28 cellular contexts compared by ENCODE assay signal in the genomic region with DNA sequence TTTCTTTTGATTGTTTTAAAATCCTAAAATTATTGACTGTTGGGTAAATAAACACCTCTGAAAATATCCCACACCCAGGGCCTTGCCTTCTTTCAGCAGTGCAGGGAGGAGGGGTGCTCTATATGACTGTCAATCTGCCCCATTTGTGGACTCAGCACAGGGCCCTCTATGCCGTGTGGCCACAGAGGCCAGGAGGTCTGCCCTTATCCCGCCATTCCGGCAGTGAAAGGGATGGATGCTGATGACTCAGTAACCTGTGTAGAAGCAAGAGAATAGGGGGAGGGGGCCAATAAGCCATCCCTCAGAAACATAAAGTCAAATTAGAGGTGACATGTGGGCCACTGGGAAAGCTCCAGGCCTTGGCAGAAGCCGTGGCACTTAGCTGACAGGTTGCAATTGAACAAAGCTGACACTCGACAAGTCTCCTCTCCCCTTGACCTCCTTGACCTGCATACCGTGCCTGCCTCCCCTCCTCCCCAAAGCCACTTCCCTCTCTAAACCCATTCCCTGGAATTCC.
DNase-seq lines count a peak whose midpoint lies in the region; ATAC-seq, FAIRE-seq and TF ChIP-seq lines count a peak whose summit lies in the region.
"Had no signal": no experiment of that assay in that cellular context is flagged by ENCODE, and none has a peak within 500 bp of the region (broad histone marks: within the 10 kb centered on the region; RNA-seq: fewer than 3 reads in every experiment).

No MANE protein-coding gene starts in this region.

- H3K4me3 Mint-ChIP-seq in neural progenitor cell = no peak overlapping the region
- H3K4me3 Mint-ChIP-seq: B cell; CD8-positive, alpha-beta T cell had no signal

- ATAC-seq in omental fat pad (ENCODE audit: low FRiP score) = no peak
- ATAC-seq: CD8-positive, alpha-beta T cell; HCT116; PC-3 had no signal

- no peaks in the 10 kb centered on the region for H3K36me3 Mint-ChIP-seq in neural progenitor cell
- H3K36me3 Mint-ChIP-seq: CD8-positive, alpha-beta T cell had no signal

- peak overlapping the region; percentile 22 for H3K4me2 ChIP-seq in neural progenitor cell

- H3K4me1 ChIP-seq in neural progenitor cell = peaks cover 46% of the 10 kb centered on the region

- DNase-seq in RCC 7860 (ENCODE audit: low spot score) = peak; percentile 50
- DNase-seq in astrocyte of the hippocampus (ENCODE audit: low read depth, low spot score) = peak; percentile 25
- DNase-seq in neural progenitor cell (ENCODE audit: low spot score) = peak; percentile 33
- DNase-seq in omental fat pad (ENCODE audit: low spot score) = no peak
- DNase-seq in DMS114 treated with DMSO at 0.1 percent for 48 hours (lab: John Stamatoyannopoulos, UW; ENCODE audit: unreplicated experiment) = no peak
- DNase-seq in stimulated activated CD4-positive, alpha-beta T cell treated with anti-CD3 and anti-CD28 coated beads, Interleukin-1b, Interleukin-23, amount 100 ng/mL, for 48 hours = no peak
- DNase-seq in hippocampal formation (lab: John Stamatoyannopoulos, UW) = no peak
- DNase-seq: Caco-2; CD8-positive, alpha-beta T cell; DMS79 treated with DMSO at 0.1 percent for 48 hours; GF-D8; Karpas-422; MV-4-11; NCI-H1105; NCI-H1436 treated with DMSO at 0.1 percent for 48 hours; NCI-H2029; NCI-H446 treated with DMSO at 0.1 percent for 48 hours; NCI-H526; NCI-H82; NK-92 treated with Interleukin-12 subunit alpha and Interleukin-12 subunit beta, amount 100 ng/mL, for 24 hours; PC-3; Right ventricle myocardium superior; RPMI8226 had no signal

- TF ChIP-seq CTCF in neural progenitor cell (IDR thresholded peaks at IDR 0.05) (no peak), omental fat pad (IDR thresholded peaks at IDR 0.05) (no peak)

- H3K36me3 ChIP-seq in neural progenitor cell = no peaks in the 10 kb centered on the region

- H3K27me3 ChIP-seq in neural progenitor cell = no peaks in the 10 kb centered on the region

- H3F3A ChIP-seq in neural progenitor cell (ENCODE audit: low read depth) = peaks cover 25% of the 10 kb centered on the region

- no peak overlapping the region for H3K27ac ChIP-seq in neural progenitor cell
- H3K27ac ChIP-seq: C4-2B, HL-60 had no signal

- H3K4me1 Mint-ChIP-seq in neural progenitor cell = peaks cover 35% of the 10 kb centered on the region
- H3K4me1 Mint-ChIP-seq: B cell had no signal

- peaks cover 2% of the 10 kb centered on the region for H3K27me3 Mint-ChIP-seq in neural progenitor cell (ENCODE audit: insufficient read depth, low read depth)

- H3K4me3 ChIP-seq in neural progenitor cell = no peak overlapping the region

- peak overlapping the region; percentile 57 for H3K27ac Mint-ChIP-seq in neural progenitor cell
- H3K27ac Mint-ChIP-seq: B cell; CD8-positive, alpha-beta T cell had no signal

- H3K9ac ChIP-seq in neural progenitor cell = no peak overlapping the region

- H3K79me2 ChIP-seq in neural progenitor cell (ENCODE audit: low read depth) = no peaks in the 10 kb centered on the region

- H4K20me1 ChIP-seq in neural progenitor cell (ENCODE audit: low read depth) = no peaks in the 10 kb centered on the region

- H3K9me3 ChIP-seq in neural progenitor cell (ENCODE audit: low read depth) = no peaks in the 10 kb centered on the region
- H3K9me3 ChIP-seq: Caco-2 had no signal

- H3K9me3 Mint-ChIP-seq in neural progenitor cell = no peaks in the 10 kb centered on the region
- H3K9me3 Mint-ChIP-seq: CD8-positive, alpha-beta T cell had no signal

- H2AFZ ChIP-seq in neural progenitor cell (replicated peaks) = no peak overlapping the region

- FAIRE-seq in RCC 7860 (lab: Jason Lieb, UNC) = no peak
- FAIRE-seq: GM12891 had no signal

Comparison
In these comparisons a context has a peak if more than half of its experiments do, and no peak if none do; other contexts are left out.
1. DNase-seq: peak in RCC 7860 (single experiment), astrocyte of the hippocampus (single experiment) and neural progenitor cell (single experiment); none in omental fat pad (single experiment), DMS114 treated with DMSO at 0.1 percent for 48 hours (single experiment), stimulated activated CD4-positive, alpha-beta T cell treated with anti-CD3 and anti-CD28 coated beads, Interleukin-1b, Interleukin-23, amount 100 ng/mL, for 48 hours (single experiment) and hippocampal formation (0 of 2).